In genomic region chr7:90244909-90245841, GRCh38 we compare ENCODE assay signal across 8 cellular contexts. TPM values are rescaled to one million over a fixed set of nuclear protein-coding genes. Genes with fewer than 3 reads are reported as not detected.
DNase-seq lines count a peak whose midpoint lies in the region; ATAC-seq and TF ChIP-seq lines count a peak whose summit lies in the region.

Gene CFAP69 (plus strand): TSS chr7:90245174. CDS start chr7:90245425, 251 bp downstream.

- peaks cover 11% of the 10 kb centered on the region for H3K4me1 Mint-ChIP-seq in activated CD8-positive, alpha-beta T cell treated with anti-CD3 and anti-CD28 coated beads for 36 hours (ENCODE audit: low read depth)

- H3K9me3 Mint-ChIP-seq in activated CD8-positive, alpha-beta T cell treated with anti-CD3 and anti-CD28 coated beads for 36 hours, result no peaks in the 10 kb centered on the region

- H3K27me3 Mint-ChIP-seq in activated CD8-positive, alpha-beta T cell treated with anti-CD3 and anti-CD28 coated beads for 36 hours, result peaks cover 40% of the 10 kb centered on the region

- CTCF ChIA-PET in activated CD8-positive, alpha-beta T cell treated with anti-CD3 and anti-CD28 coated beads for 36 hours (lab: Charles Lee), result interaction anchor here (0.6 to 0.8 kb wide), 2 partner anchors 11 to 183 kb away, joined by 3 read pairs; no protein-coding TSS in a partner anchor

- TF ChIP-seq CTCF in activated CD8-positive, alpha-beta T cell treated with anti-CD3 and anti-CD28 coated beads for 36 hours (IDR thresholded peaks at IDR 0.05), result no peak

- peak; percentile 88 for ATAC-seq in GM19328 (IDR thresholded peaks at IDR 0.05; ENCODE audit: unreplicated experiment)
- peak; percentile 88 for ATAC-seq in HG03457 (IDR thresholded peaks at IDR 0.05; ENCODE audit: unreplicated experiment)
- ATAC-seq in activated CD8-positive, alpha-beta T cell treated with anti-CD3 and anti-CD28 coated beads for 36 hours, result peak; percentile 93

- H3K27ac Mint-ChIP-seq in activated CD8-positive, alpha-beta T cell treated with anti-CD3 and anti-CD28 coated beads for 36 hours, result no peak within 1 kb of the TSS

- intact Hi-C loops in activated CD8-positive, alpha-beta T cell treated with anti-CD3 and anti-CD28 coated beads for 36 hours (cut with micrococcal nuclease), result loop anchor here (2.0 to 10.0 kb wide), 2 partner anchors 20 to 180 kb away; no protein-coding TSS in a partner anchor

- H3K4me3 Mint-ChIP-seq in activated CD8-positive, alpha-beta T cell treated with anti-CD3 and anti-CD28 coated beads for 36 hours, result peak within 1 kb of the TSS; percentile 75

- H3K36me3 Mint-ChIP-seq in activated CD8-positive, alpha-beta T cell treated with anti-CD3 and anti-CD28 coated beads for 36 hours (ENCODE audit: low read depth), result no peaks in the 10 kb centered on the region

- POLR2A ChIA-PET in activated CD8-positive, alpha-beta T cell treated with anti-CD3 and anti-CD28 coated beads for 36 hours (lab: Charles Lee), result interaction anchor here (1.2 to 1.4 kb wide), 2 partner anchors 8 to 66 kb away, joined by 3 to 4 read pairs; no protein-coding TSS in a partner anchor

- DNase-seq in CD1c-positive myeloid dendritic cell (ENCODE audit: extremely low spot score) (peak; percentile 89), NCI-H748 treated with DMSO at 0.1 percent for 48 hours (lab: John Stamatoyannopoulos, UW) (peak; percentile 70), lung microvascular endothelial cell (ENCODE audit: low read depth in 2 of 2) (peak; percentile 89 to 90)
- DNase-seq in activated CD8-positive, alpha-beta T cell treated with anti-CD3 and anti-CD28 coated beads for 36 hours, result peak; percentile 92
- peak; percentile 68 for DNase-seq in effector CD4-positive, alpha-beta T cell
- peak; percentile 60 to 87 (median 67) for DNase-seq in stimulated activated CD4-positive, alpha-beta T cell treated with anti-CD3 and anti-CD28 coated beads, TNF-alpha, amount 100 ng/mL, for 1 hour (ENCODE audit: low read depth in 3 of 3, low spot score in 1 of 3)

RNA-seq across cellular contexts. Expression of gene CFAP69, which starts in this region (rescaled TPM):
- total RNA-seq in activated CD8-positive, alpha-beta T cell treated with anti-CD3 and anti-CD28 coated beads for 36 hours, result under 1 TPM; 0.07 to 0.69 TPM
- total RNA-seq in lung microvascular endothelial cell, result 0.40 and 0.44 TPM in 2 replicates

Comparison
In these comparisons a context has a peak if more than half of its experiments do, and no peak if none do; other contexts are left out.
1. Peak in every context shown above with its lines: DNase-seq and ATAC-seq.
2. Peak in DNase-seq and ATAC-seq in activated CD8-positive, alpha-beta T cell treated with anti-CD3 and anti-CD28 coated beads for 36 hours; RNA of the gene not detected or under 1 TPM.
3. Peak in DNase-seq in lung microvascular endothelial cell; RNA of the gene not detected or under 1 TPM.